In the genomic region with DNA sequence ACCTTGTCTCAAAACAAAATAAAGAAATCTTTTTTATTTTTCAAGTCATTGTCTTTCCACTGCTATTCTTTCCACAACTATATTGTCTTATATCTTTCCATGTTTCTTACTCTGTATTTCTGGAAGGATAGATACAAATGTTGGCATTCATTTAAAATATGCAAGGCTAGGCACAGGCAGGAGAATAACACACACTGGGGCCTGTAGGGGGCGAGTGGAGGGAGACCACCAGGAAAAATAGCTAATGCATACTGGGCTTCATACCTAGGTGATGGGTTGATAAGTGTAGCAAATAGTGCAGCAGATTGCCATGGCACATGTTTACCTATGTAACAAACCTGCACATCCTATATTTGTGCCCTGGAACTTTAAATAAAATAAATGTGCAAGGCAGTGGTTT, we compare ENCODE assay signal across 1 cellular context.
A peak's percentile ranks its signal among the peaks of the same experiment; 100 is the strongest.
TF ChIP-seq lines count a peak whose summit lies in the region.

No MANE protein-coding gene starts in this region.

TF ChIP-seq in HepG2, 621 proteins besides CTCF, POLR2A, EP300 and RAD21:
- TF ChIP-seq SOX5 (CRISPR knock-in tag; IDR thresholded peaks at IDR 0.05; ENCODE audit: borderline replicate concordance), result no peak
- TF ChIP-seq ZNF7 (CRISPR knock-in tag; IDR thresholded peaks at IDR 0.05), result peak; percentile 69
- TF ChIP-seq MAFF (IDR thresholded peaks at IDR 0.05; ENCODE audit: low read depth, low read length), result no peak
- TF ChIP-seq TBL1XR1 (IDR thresholded peaks at IDR 0.05; ENCODE audit: borderline replicate concordance, low read length, partially characterized antibody), result no peak
- TF ChIP-seq DNMT3B (CRISPR knock-in tag; conservative IDR thresholded peaks at IDR 0.05), result no peak
- no peak for TF ChIP-seq SP1 (IDR thresholded peaks at IDR 0.05)
- TF ChIP-seq SP1 (CRISPR knock-in tag; IDR thresholded peaks at IDR 0.05), result no peak
TF ChIP-seq in HepG2: peak in this region for 1.
